Comparison of ENCODE assay signal across 27 cellular contexts in genomic region chr1:245873883-245874671, GRCh38.
DNase-seq lines count a peak whose midpoint lies in the region; ATAC-seq, FAIRE-seq and TF ChIP-seq lines count a peak whose summit lies in the region.
"Had no signal": no experiment of that assay in that cellular context is flagged by ENCODE, and none has a peak within 500 bp of the region (broad histone marks: within the 10 kb centered on the region; RNA-seq: fewer than 3 reads in every experiment).

No MANE protein-coding gene starts in this region.

- CTCF ChIA-PET in HepG2 (lab: Yijun Ruan, JAX; ENCODE audit: low intra/inter-chr PET ratio, low total read pairs): no interaction called here

- no peak overlapping the region for H3K4me3 Mint-ChIP-seq in natural killer cell treated with Interleukin-12 subunit alpha and Interleukin-12 subunit beta and Interleukin-15 and Interleukin-18, amount 100 ng/mL, for 72 hours
- H3K4me3 Mint-ChIP-seq: activated CD4-positive, alpha-beta T cell treated with anti-CD3 and anti-CD28 coated beads for 36 hours; activated naive CD8-positive, alpha-beta T cell; CD14-positive monocyte; memory B cell; naive thymus-derived CD4-positive, alpha-beta T cell had no signal

- ATAC-seq in RWPE2 (ENCODE audit: low read depth) (no peak), HepG2 (no peak)
- no peak for ATAC-seq in natural killer cell treated with Interleukin-12 subunit alpha and Interleukin-12 subunit beta and Interleukin-15 and Interleukin-18, amount 100 ng/mL, for 72 hours
- ATAC-seq: A549; activated CD4-positive, alpha-beta T cell treated with anti-CD3 and anti-CD28 coated beads for 36 hours; naive thymus-derived CD4-positive, alpha-beta T cell had no signal

- H3K4me2 ChIP-seq in HepG2 (ENCODE audit: low read depth, low read length): no peak overlapping the region
- H3K4me2 ChIP-seq: A549, PC-9 had no signal

- no peak overlapping the region for H3K9ac ChIP-seq in HepG2 (ENCODE audit: insufficient read depth, low read depth, low read length)

- no peaks in the 10 kb centered on the region for H3K36me3 ChIP-seq in ACC112 (ENCODE audit: insufficient read depth, low read length)
- H3K36me3 ChIP-seq in RWPE2 (ENCODE audit: low read depth): no peaks in the 10 kb centered on the region
- H3K36me3 ChIP-seq in HepG2 (replicated peaks in 1 of 2; ENCODE audit: control insufficient read depth in 1 of 2, insufficient read depth in 2 of 2, low read length in 2 of 2): no peaks in the 10 kb centered on the region
- H3K36me3 ChIP-seq: cardiac muscle cell, esophagus muscularis mucosa, HAP-1, heart left ventricle, vagina had no signal

- no peaks in the 10 kb centered on the region for H4K20me1 ChIP-seq in HepG2 (ENCODE audit: insufficient read depth, low read length)

- H3K27me3 ChIP-seq in ACC112 (ENCODE audit: insufficient read depth, low read length) (no peaks in the 10 kb centered on the region), RWPE2 (ENCODE audit: insufficient read depth, poor library complexity, severe bottlenecking) (no peaks in the 10 kb centered on the region), HepG2 (ENCODE audit: control insufficient read depth in 1 of 2, insufficient read depth in 2 of 2, low read length in 2 of 2) (no peaks in the 10 kb centered on the region)
- H3K27me3 ChIP-seq: cardiac muscle cell, esophagus muscularis mucosa, heart left ventricle, vagina had no signal

- H2AFZ ChIP-seq in ACC112 (ENCODE audit: low read length, unreplicated experiment) (no peak overlapping the region), HepG2 (ENCODE audit: low read length) (no peak overlapping the region)
- H2AFZ ChIP-seq: PC-9 had no signal

- H3K9me3 ChIP-seq in RWPE2 (ENCODE audit: severe bottlenecking) (no peaks in the 10 kb centered on the region), HepG2 (ENCODE audit: low read length) (no peaks in the 10 kb centered on the region)
- H3K9me3 ChIP-seq: A549, esophagus muscularis mucosa, HAP-1, heart left ventricle, vagina had no signal

- intact Hi-C loops in HepG2 (cut with micrococcal nuclease; ENCODE audit: unreplicated experiment): no loop called here

- WGBS in HepG2 (ENCODE audit: low lambda C conversion rate): 96% methylated on average over 7 of the region's 7 CpGs

- POLR2A ChIA-PET in HepG2 (lab: Yijun Ruan, JAX): no interaction called here

- H3K9me3 Mint-ChIP-seq in natural killer cell treated with Interleukin-12 subunit alpha and Interleukin-12 subunit beta and Interleukin-15 and Interleukin-18, amount 100 ng/mL, for 72 hours: no peaks in the 10 kb centered on the region
- H3K9me3 Mint-ChIP-seq: memory B cell; naive thymus-derived CD4-positive, alpha-beta T cell had no signal

- H3K27ac ChIP-seq in ACC112 (ENCODE audit: low read depth, low read length) (peak overlapping the region; percentile 69), RWPE2 (ENCODE audit: poor library complexity, severe bottlenecking) (peak overlapping the region; percentile 41), HepG2 (ENCODE audit: extremely low read length, insufficient read depth, low read length) (no peak overlapping the region)
- H3K27ac ChIP-seq: A549, PC-9, vagina had no signal

- H3K4me3 ChIP-seq in ACC112 (ENCODE audit: low read depth, low read length) (peak overlapping the region; percentile 32; the same call in 1 of the 2 replicates), RWPE2 (ENCODE audit: severe bottlenecking) (no peak overlapping the region), choroid plexus epithelial cell (ENCODE audit: low read depth, low read length) (no peak overlapping the region), HepG2 (replicated peaks in 1 of 3; ENCODE audit: insufficient read depth in 1 of 3, low read depth in 2 of 3, low read length in 3 of 3) (no peak overlapping the region)
- H3K4me3 ChIP-seq: A549, cardiac muscle cell, HAP-1, PC-9, skin epidermis, vagina had no signal

- H3K36me3 Mint-ChIP-seq in natural killer cell treated with Interleukin-12 subunit alpha and Interleukin-12 subunit beta and Interleukin-15 and Interleukin-18, amount 100 ng/mL, for 72 hours: no peaks in the 10 kb centered on the region
- H3K36me3 Mint-ChIP-seq: CD14-positive monocyte had no signal

- no peaks in the 10 kb centered on the region for H3K79me2 ChIP-seq in ACC112 (ENCODE audit: control insufficient read depth, insufficient read depth, low read length, unreplicated experiment)
- H3K79me2 ChIP-seq in HepG2 (ENCODE audit: insufficient read depth, low read length): no peaks in the 10 kb centered on the region

- no peak overlapping the region for H3K27ac Mint-ChIP-seq in natural killer cell treated with Interleukin-12 subunit alpha and Interleukin-12 subunit beta and Interleukin-15 and Interleukin-18, amount 100 ng/mL, for 72 hours
- H3K27ac Mint-ChIP-seq: activated CD4-positive, alpha-beta T cell treated with anti-CD3 and anti-CD28 coated beads for 36 hours; activated naive CD8-positive, alpha-beta T cell; CD14-positive monocyte; memory B cell; naive thymus-derived CD4-positive, alpha-beta T cell had no signal

- BruUV-seq in HepG2 (replicated peaks; lab: Mats Ljungman, UMichigan): no TSS peak

- H3K4me1 ChIP-seq in ACC112 (ENCODE audit: control insufficient read depth, insufficient read depth, low read length, unreplicated experiment) (peaks cover 28% of the 10 kb centered on the region), RWPE2 (ENCODE audit: insufficient read depth, poor library complexity, severe bottlenecking) (peaks cover 10% of the 10 kb centered on the region), HepG2 (ENCODE audit: insufficient read depth, low read length) (peaks cover 5% of the 10 kb centered on the region; the same call in 1 of the 2 replicates)
- H3K4me1 ChIP-seq: A549, HAP-1 had no signal

- no peaks in the 10 kb centered on the region for H3K4me1 Mint-ChIP-seq in natural killer cell treated with Interleukin-12 subunit alpha and Interleukin-12 subunit beta and Interleukin-15 and Interleukin-18, amount 100 ng/mL, for 72 hours (ENCODE audit: low read depth in 2 of 2)
- H3K4me1 Mint-ChIP-seq: activated CD4-positive, alpha-beta T cell treated with anti-CD3 and anti-CD28 coated beads for 36 hours; CD14-positive monocyte; memory B cell had no signal

- FAIRE-seq in HepG2 (lab: Jason Lieb, UNC): no peak
- FAIRE-seq: A549 had no signal

- no peak for TF ChIP-seq RAD21 in HepG2 (CRISPR knock-in tag; IDR thresholded peaks at IDR 0.05)

- in situ Hi-C loops in HepG2 (cut with HindIII; ENCODE audit: extremely low pct_ligation_motif_present, low pct_unique_long_range_greater_than_20kb): no loop called here

- TF ChIP-seq CTCF in RWPE2 (IDR thresholded peaks at IDR 0.05; ENCODE audit: poor library complexity, severe bottlenecking): no peak
- no peak for TF ChIP-seq CTCF in choroid plexus epithelial cell (conservative IDR thresholded peaks at IDR 0.05; ENCODE audit: low read depth, low read length)
- TF ChIP-seq CTCF in HepG2 (CRISPR knock-in tag; IDR thresholded peaks at IDR 0.05): no peak

- no peaks in the 10 kb centered on the region for H3K27me3 Mint-ChIP-seq in natural killer cell treated with Interleukin-12 subunit alpha and Interleukin-12 subunit beta and Interleukin-15 and Interleukin-18, amount 100 ng/mL, for 72 hours
- H3K27me3 Mint-ChIP-seq: activated CD4-positive, alpha-beta T cell treated with anti-CD3 and anti-CD28 coated beads for 36 hours; activated naive CD8-positive, alpha-beta T cell; memory B cell; naive thymus-derived CD4-positive, alpha-beta T cell had no signal

- no peak for TF ChIP-seq POLR2A in HepG2 (IDR thresholded peaks at IDR 0.05; ENCODE audit: insufficient read depth in 1 of 2, low read depth in 2 of 2, low read length in 2 of 2)

- TF ChIP-seq EP300 in HepG2 (IDR thresholded peaks at IDR 0.05; ENCODE audit: low read depth in 2 of 2, low read length in 2 of 2) (no peak), HepG2 (CRISPR knock-in tag; IDR thresholded peaks at IDR 0.05; ENCODE audit: borderline replicate concordance) (no peak)

- DNase-seq in RWPE2 (ENCODE audit: low spot score): no peak
- peak; percentile 54 for DNase-seq in choroid plexus epithelial cell (ENCODE audit: low read depth)
- DNase-seq in HepG2 (ENCODE audit: low spot score): no peak
- no peak for DNase-seq in NCI-H446 treated with DMSO at 0.1 percent for 48 hours (lab: John Stamatoyannopoulos, UW)
- DNase-seq in natural killer cell treated with Interleukin-12 subunit alpha and Interleukin-12 subunit beta and Interleukin-15 and Interleukin-18, amount 100 ng/mL, for 72 hours (ENCODE audit: low spot score): no peak
- DNase-seq in cortex of kidney (lab: John Stamatoyannopoulos, UW): no peak
- DNase-seq in SIG-M5 treated with dmso at 0.1 percent for 504 hours (lab: John Stamatoyannopoulos, UW; ENCODE audit: unreplicated experiment): no peak
- DNase-seq: activated CD4-positive, alpha-beta T cell treated with anti-CD3 and anti-CD28 coated beads for 36 hours; GF-D8; islet precursor cell; MM.1S; naive thymus-derived CD4-positive, alpha-beta T cell; NCI-H146; PC-9; posterior cingulate gyrus; stimulated activated CD4-positive, alpha-beta T cell treated with anti-CD3 and anti-CD28 coated beads, Interleukin-4, amount 100 ng/mL, for 4 hours had no signal

TF ChIP-seq in HepG2, 621 proteins besides CTCF, POLR2A, EP300 and RAD21:
- TF ChIP-seq SMAD3 (CRISPR knock-in tag; IDR thresholded peaks at IDR 0.05) (no peak), ATM (IDR thresholded peaks at IDR 0.05; ENCODE audit: borderline replicate concordance) (no peak), TGIF2 (CRISPR knock-in tag; IDR thresholded peaks at IDR 0.05) (no peak), CEBPB (IDR thresholded peaks at IDR 0.05; ENCODE audit: borderline replicate concordance, low read depth, low read length) (peak; percentile 67)
